13 cellular contexts compared by ENCODE assay signal in genomic region chr9:116027511-116027910, GRCh38.
A peak's percentile ranks its signal among the peaks of the same experiment; 100 is the strongest.
DNase-seq lines count a peak whose midpoint lies in the region; ATAC-seq, FAIRE-seq and TF ChIP-seq lines count a peak whose summit lies in the region.
"Had no signal": no experiment of that assay in that cellular context is flagged by ENCODE, and none has a peak within 500 bp of the region (broad histone marks: within the 10 kb centered on the region; RNA-seq: fewer than 3 reads in every experiment).

No MANE protein-coding gene starts in this region.

- H3K4me3 ChIP-seq in RWPE2 (ENCODE audit: severe bottlenecking), result no peak overlapping the region
- no peak overlapping the region for H3K4me3 ChIP-seq in fibroblast of pulmonary artery (replicated peaks; ENCODE audit: low read depth, low read length)
- H3K4me3 ChIP-seq: cardiac muscle cell, sigmoid colon had no signal

- H3K27ac ChIP-seq in RWPE2 (ENCODE audit: poor library complexity, severe bottlenecking), result no peak overlapping the region
- H3K27ac ChIP-seq: cardiac muscle cell, sigmoid colon had no signal

- no peak for TF ChIP-seq CTCF in RWPE2 (IDR thresholded peaks at IDR 0.05; ENCODE audit: poor library complexity, severe bottlenecking)
- no peak for TF ChIP-seq CTCF in fibroblast of pulmonary artery (IDR thresholded peaks at IDR 0.05; ENCODE audit: low read length, missing control alignments)

- H3K4me1 ChIP-seq in RWPE2 (ENCODE audit: insufficient read depth, poor library complexity, severe bottlenecking), result peaks cover 8% of the 10 kb centered on the region
- H3K4me1 ChIP-seq: sigmoid colon had no signal

- H3K36me3 ChIP-seq in RWPE2 (ENCODE audit: low read depth), result no peaks in the 10 kb centered on the region
- H3K36me3 ChIP-seq: cardiac muscle cell, sigmoid colon had no signal

- no peak for FAIRE-seq in urothelium cell line (lab: Jason Lieb, UNC)
- FAIRE-seq: islet of Langerhans had no signal

- ATAC-seq in RWPE2 (ENCODE audit: low read depth) (peak; percentile 56), GM18502 (IDR thresholded peaks at IDR 0.05; ENCODE audit: poor library complexity, unreplicated experiment) (no peak), HG03469 (IDR thresholded peaks at IDR 0.05; ENCODE audit: unreplicated experiment) (no peak), HG02642 (IDR thresholded peaks at IDR 0.05; ENCODE audit: poor library complexity, unreplicated experiment) (no peak)
- ATAC-seq: naive thymus-derived CD4-positive, alpha-beta T cell had no signal

- no peaks in the 10 kb centered on the region for H3K27me3 ChIP-seq in RWPE2 (ENCODE audit: insufficient read depth, poor library complexity, severe bottlenecking)
- H3K27me3 ChIP-seq: cardiac muscle cell, sigmoid colon had no signal

- peaks cover 3% of the 10 kb centered on the region for H3K9me3 ChIP-seq in RWPE2 (ENCODE audit: severe bottlenecking)

- DNase-seq in GM04503 (ENCODE audit: low read depth), result peak; percentile 72
- DNase-seq in RWPE2 (ENCODE audit: low spot score), result no peak
- peak; percentile 91 for DNase-seq in fibroblast of pulmonary artery (ENCODE audit: low read depth)
- DNase-seq in urothelium cell line (ENCODE audit: low spot score), result peak; percentile 21
- DNase-seq: activated CD4-positive, alpha-beta T cell treated with anti-CD3 and anti-CD28 coated beads for 48 hours; DMS79 treated with DMSO at 0.1 percent for 48 hours; naive thymus-derived CD4-positive, alpha-beta T cell; sigmoid colon had no signal
